In genomic region chr15:75849167-75849566, GRCh38 we compare ENCODE assay signal across 29 cellular contexts.
"Had no signal": no experiment of that assay in that cellular context is flagged by ENCODE, and none has a peak within 500 bp of the region (broad histone marks: within the 10 kb centered on the region; RNA-seq: fewer than 3 reads in every experiment).

No MANE protein-coding gene starts in this region.

- H3K9me3 Mint-ChIP-seq: activated CD4-positive, alpha-beta memory T cell treated with anti-CD3 and anti-CD28 coated beads, Interleukin-2, amount 10 ng/mL, durations not matched to agents 7 days and 5 days; activated CD4-positive, alpha-beta T cell treated with anti-CD3 and anti-CD28 coated beads, Interleukin-2, amount 10 ng/mL, durations not matched to agents 7 days and 5 days; activated naive CD4-positive, alpha-beta T cell treated with anti-CD3 and anti-CD28 coated beads, Interleukin-2, amount 10 ng/mL, durations not matched to agents 7 days and 5 days; activated naive CD4-positive, alpha-beta T cell treated with anti-CD3 and anti-CD28 coated beads, Interleukin-2, amount 50 U/mL, for 72 hours; activated naive CD8-positive, alpha-beta T cell treated with anti-CD3 and anti-CD28 coated beads, Interleukin-2, amount 10 ng/mL, durations not matched to agents 7 days and 5 days; activated T-cell treated with anti-CD3 and anti-CD28 coated beads, Interleukin-2, amount 50 U/mL, for 4 hours; activated T-helper 1 cell treated with anti-CD3 and anti-CD28 coated beads, Interleukin-12 subunit alpha, Interleukin-12 subunit beta, Interleukin-2, Interleukin-4 antibody, amounts not matched to agents 30 ng/mL and 10 ng/mL and 1 ng/mL, durations not matched to agents 14 hours and 24 hours and 36 hours; central memory CD8-positive, alpha-beta T cell; dendritic cell treated with granulocyte-macrophage colony-stimulating factor and Interleukin-4, amounts not matched to agents 40 ng/mL and 50 ng/mL, for 4 days; endodermal cell had no signal

- H3K27me3 ChIP-seq: ascending aorta, dorsolateral prefrontal cortex had no signal

- H3K27ac ChIP-seq: ascending aorta, coronary artery, dorsolateral prefrontal cortex had no signal

- FAIRE-seq: bronchial epithelial cell, frontal cortex had no signal

- ATAC-seq: activated naive CD4-positive, alpha-beta T cell treated with anti-CD3 and anti-CD28 coated beads, Interleukin-2, amount 50 U/mL, for 72 hours; activated T-cell treated with anti-CD3 and anti-CD28 coated beads, Interleukin-2, amount 50 U/mL, for 4 hours; esophagus mucosa had no signal

- H3K4me3 Mint-ChIP-seq: activated CD4-positive, alpha-beta memory T cell treated with anti-CD3 and anti-CD28 coated beads, Interleukin-2, amount 10 ng/mL, durations not matched to agents 7 days and 5 days; activated CD4-positive, alpha-beta T cell treated with anti-CD3 and anti-CD28 coated beads, Interleukin-2, amount 10 ng/mL, durations not matched to agents 7 days and 5 days; activated naive CD4-positive, alpha-beta T cell treated with anti-CD3 and anti-CD28 coated beads, Interleukin-2, amount 10 ng/mL, durations not matched to agents 7 days and 5 days; activated naive CD8-positive, alpha-beta T cell treated with anti-CD3 and anti-CD28 coated beads, Interleukin-2, amount 10 ng/mL, durations not matched to agents 7 days and 5 days; activated T-cell treated with anti-CD3 and anti-CD28 coated beads, Interleukin-2, amount 50 U/mL, for 4 hours; activated T-helper 1 cell treated with anti-CD3 and anti-CD28 coated beads, Interleukin-12 subunit alpha, Interleukin-12 subunit beta, Interleukin-2, Interleukin-4 antibody, amounts not matched to agents 30 ng/mL and 10 ng/mL and 1 ng/mL, durations not matched to agents 14 hours and 24 hours and 36 hours; central memory CD8-positive, alpha-beta T cell; dendritic cell treated with granulocyte-macrophage colony-stimulating factor and Interleukin-4, amounts not matched to agents 40 ng/mL and 50 ng/mL, for 4 days; endodermal cell had no signal

- H3K27ac Mint-ChIP-seq: activated CD4-positive, alpha-beta memory T cell treated with anti-CD3 and anti-CD28 coated beads, Interleukin-2, amount 10 ng/mL, durations not matched to agents 7 days and 5 days; activated CD4-positive, alpha-beta T cell treated with anti-CD3 and anti-CD28 coated beads, Interleukin-2, amount 10 ng/mL, durations not matched to agents 7 days and 5 days; activated naive CD4-positive, alpha-beta T cell treated with anti-CD3 and anti-CD28 coated beads, Interleukin-2, amount 10 ng/mL, durations not matched to agents 7 days and 5 days; activated naive CD4-positive, alpha-beta T cell treated with anti-CD3 and anti-CD28 coated beads, Interleukin-2, amount 50 U/mL, for 72 hours; activated naive CD8-positive, alpha-beta T cell treated with anti-CD3 and anti-CD28 coated beads, Interleukin-2, amount 10 ng/mL, durations not matched to agents 7 days and 5 days; activated T-helper 1 cell treated with anti-CD3 and anti-CD28 coated beads, Interleukin-12 subunit alpha, Interleukin-12 subunit beta, Interleukin-2, Interleukin-4 antibody, amounts not matched to agents 30 ng/mL and 10 ng/mL and 1 ng/mL, durations not matched to agents 14 hours and 24 hours and 36 hours; brain; dendritic cell treated with granulocyte-macrophage colony-stimulating factor and Interleukin-4, amounts not matched to agents 40 ng/mL and 50 ng/mL, for 4 days; endodermal cell had no signal

- H3K27me3 Mint-ChIP-seq: activated CD4-positive, alpha-beta memory T cell treated with anti-CD3 and anti-CD28 coated beads, Interleukin-2, amount 10 ng/mL, durations not matched to agents 7 days and 5 days; activated CD4-positive, alpha-beta T cell treated with anti-CD3 and anti-CD28 coated beads, Interleukin-2, amount 10 ng/mL, durations not matched to agents 7 days and 5 days; activated naive CD4-positive, alpha-beta T cell treated with anti-CD3 and anti-CD28 coated beads, Interleukin-2, amount 10 ng/mL, durations not matched to agents 7 days and 5 days; activated naive CD8-positive, alpha-beta T cell treated with anti-CD3 and anti-CD28 coated beads, Interleukin-2, amount 10 ng/mL, durations not matched to agents 7 days and 5 days; central memory CD8-positive, alpha-beta T cell; dendritic cell treated with granulocyte-macrophage colony-stimulating factor and Interleukin-4, amounts not matched to agents 40 ng/mL and 50 ng/mL, for 4 days had no signal

- DNase-seq: activated CD4-positive, alpha-beta memory T cell treated with anti-CD3 and anti-CD28 coated beads, Interleukin-2, amount 10 ng/mL, durations not matched to agents 7 days and 5 days; activated CD4-positive, alpha-beta T cell treated with anti-CD3 and anti-CD28 coated beads for 1 hour; activated CD4-positive, alpha-beta T cell treated with anti-CD3 and anti-CD28 coated beads for 4 hours; activated CD4-positive, alpha-beta T cell treated with anti-CD3 and anti-CD28 coated beads, Interleukin-2, amount 10 ng/mL, durations not matched to agents 7 days and 5 days; activated CD4-positive, alpha-beta T cell treated with anti-CD3 and anti-CD28 coated beads, Interleukin-2, amount 50 U/mL, for 4 hours; activated CD8-positive, alpha-beta memory T cell treated with anti-CD3 and anti-CD28 coated beads, Interleukin-2, amount 50 U/mL, for 48 hours; activated gamma-delta T cell; activated naive CD4-positive, alpha-beta T cell; activated naive CD4-positive, alpha-beta T cell treated with anti-CD3 and anti-CD28 coated beads, Interleukin-2, amount 10 ng/mL, durations not matched to agents 7 days and 5 days; activated naive CD8-positive, alpha-beta T cell treated with anti-CD3 and anti-CD28 coated beads, Interleukin-2, amount 10 ng/mL, durations not matched to agents 7 days and 5 days; activated T-cell treated with anti-CD3 and anti-CD28 coated beads for 4 hours; activated T-cell treated with anti-CD3 and anti-CD28 coated beads, Interleukin-2, amount 50 U/mL, for 4 hours; dorsolateral prefrontal cortex; effector memory CD4-positive, alpha-beta T cell; endodermal cell; foreskin fibroblast; head of caudate nucleus; hippocampal formation; T-helper 2 cell had no signal

- H3K9me3 ChIP-seq: ascending aorta had no signal

- H3K4me3 ChIP-seq: ascending aorta, coronary artery, dorsolateral prefrontal cortex had no signal

- H3K36me3 ChIP-seq: ascending aorta had no signal
